Comparison of ENCODE assay signal across 8 cellular contexts in genomic region chr1:31372961-31373896, GRCh38. TPM values are rescaled to one million over a fixed set of nuclear protein-coding genes. Genes with fewer than 3 reads are reported as not detected.
DNase-seq lines count a peak whose midpoint lies in the region; ATAC-seq and TF ChIP-seq lines count a peak whose summit lies in the region.

TSS of gene FABP3 (minus strand) at chr1:31373076. CDS start at chr1:31373014, 62 bp downstream.

- peak within 1 kb of the TSS; percentile 38 to 75 (median 56) for H3K4me3 ChIP-seq in heart right ventricle

- ATAC-seq in heart right ventricle, result peak; percentile 62 to 87 (median 80)
- ATAC-seq in omental fat pad (ENCODE audit: low FRiP score), result peak; percentile 71
- no peak for ATAC-seq in GM19452 (IDR thresholded peaks at IDR 0.05; ENCODE audit: unreplicated experiment)
- no peak for ATAC-seq in HG02610 (IDR thresholded peaks at IDR 0.05; ENCODE audit: unreplicated experiment)

- H3K36me3 ChIP-seq in heart right ventricle, result peaks cover 0 to 19% (median 0%) of the 10 kb centered on the region in 9 donors

- H3K9me3 ChIP-seq in heart right ventricle, result no peaks in the 10 kb centered on the region

- H3K27ac ChIP-seq in heart right ventricle, result peak within 1 kb of the TSS; percentile 81 to 99 (median 92)

- TF ChIP-seq CTCF in heart right ventricle (IDR thresholded peaks at IDR 0.05) (peak in 1 of 9 donors; percentile 16), omental fat pad (IDR thresholded peaks at IDR 0.05) (no peak)

- H3K27me3 ChIP-seq in heart right ventricle, result peaks cover 0 to 11% (median 0%) of the 10 kb centered on the region in 7 donors

- peaks cover 2 to 38% (median 31%) of the 10 kb centered on the region in 9 donors for H3K4me1 ChIP-seq in heart right ventricle

- DNase-seq in NCI-H510A treated with DMSO at 0.1 percent for 48 hours (lab: John Stamatoyannopoulos, UW) (peak; percentile 10), NCI-H510A (lab: John Stamatoyannopoulos, UW) (no peak), NCI-H526 treated with DMSO at 0.1 percent for 48 hours (lab: John Stamatoyannopoulos, UW) (peak; percentile 83), amygdala (lab: John Stamatoyannopoulos, UW) (peak in 50 of 56 donors; percentile 21 to 88 (median 66)), heart right ventricle (peak; percentile 82 to 85), omental fat pad (ENCODE audit: low spot score) (no peak)

- 1% methylated on average over 46 of the region's 46 CpGs for WGBS in heart right ventricle, 2 donors

- intact Hi-C loops in heart right ventricle (cut with DNase I), result no loop called here

RNA-seq across cellular contexts. Expression of gene FABP3, which starts in this region (rescaled TPM):
- total RNA-seq in heart right ventricle (1,000 to 10,000 TPM; 2,977 to 6,049 (median 4,967) TPM), omental fat pad (10 to 100 TPM in 3 of 4 donors, 1 to 10 TPM in 1; 4.9 to 15.6 (median 12.9) TPM)
- polyA plus RNA-seq in heart right ventricle, result 1,000 to 10,000 TPM; 5,936 to 6,968 TPM

Comparison
In these comparisons a context has a peak if more than half of its experiments do, and no peak if none do; other contexts are left out.
1. RNA of gene FABP3 (total RNA-seq): 2,977 to 6,049 TPM in heart right ventricle; 4.9 to 15.6 TPM in omental fat pad; every median in the first group is over 100 times any median in the second.
2. DNase-seq: peak in NCI-H510A treated with DMSO at 0.1 percent for 48 hours (single experiment), NCI-H526 treated with DMSO at 0.1 percent for 48 hours (single experiment), amygdala (50 of 56) and heart right ventricle (2 of 2); none in NCI-H510A (single experiment) and omental fat pad (single experiment).
3. ATAC-seq: peak in heart right ventricle (8 of 8) and omental fat pad (single experiment); none in GM19452 (single experiment) and HG02610 (single experiment).